ENCODE assay signal across 8 cellular contexts in genomic region chr2:224585205-224586088, GRCh38. TPM values are rescaled to one million over a fixed set of nuclear protein-coding genes. Genes with fewer than 3 reads are reported as not detected.
DNase-seq lines count a peak whose midpoint lies in the region; ATAC-seq and TF ChIP-seq lines count a peak whose summit lies in the region.

Gene CUL3 (minus strand): TSS chr2:224585363. CDS start chr2:224585009, 354 bp downstream.

- no peaks in the 10 kb centered on the region for H3K27me3 Mint-ChIP-seq in progenitor cell of endocrine pancreas

- H3K4me1 Mint-ChIP-seq in progenitor cell of endocrine pancreas (ENCODE audit: low read depth): peaks cover 21% of the 10 kb centered on the region

- peak; percentile 98 for DNase-seq in GM13976 (ENCODE audit: low spot score)
- peak; percentile 91 for DNase-seq in NCI-H146 treated with DMSO at 0.1 percent for 48 hours (lab: John Stamatoyannopoulos, UW; ENCODE audit: unreplicated experiment)
- DNase-seq in amniotic epithelial cell (ENCODE audit: low read depth): peak; percentile 96
- peak; percentile 99 for DNase-seq in left cardiac atrium
- peak; percentile 100 for DNase-seq in progenitor cell of endocrine pancreas (ENCODE audit: low spot score, unreplicated experiment)
- DNase-seq in ureter (ENCODE audit: low spot score): peak; percentile 100

- H3K27ac Mint-ChIP-seq in progenitor cell of endocrine pancreas: peak within 1 kb of the TSS; percentile 99

- TF ChIP-seq CTCF in GM13976 (IDR thresholded peaks at IDR 0.05; ENCODE audit: borderline replicate concordance, control extremely low read depth, extremely low read depth, insufficient read depth, missing control alignments) (no peak), progenitor cell of endocrine pancreas (IDR thresholded peaks at IDR 0.05; ENCODE audit: unreplicated experiment) (no peak)

- in situ Hi-C loops in GM13976 (cut with MboI; ENCODE audit: low sequenced_read_pairs, unreplicated experiment): no loop called here

- ATAC-seq in HG02870 (IDR thresholded peaks at IDR 0.05; ENCODE audit: unreplicated experiment) (peak; percentile 78), left cardiac atrium (peak; percentile 98)

- intact Hi-C loops in T-helper 1 cell treated with Interleukin-12 subunit alpha and Interleukin-12 subunit beta and Interleukin-4 antibody, amounts not matched to agents 30 ng/mL and 1 ng/mL, for 36 hours (cut with micrococcal nuclease): loop anchor here (1.0 to 5.0 kb wide), 16 partner anchors 15 to 1929 kb away; partner anchors contain the start of genes ACSL3, AP1S3, FAM124B and FARSB
- intact Hi-C loops in left cardiac atrium (cut with DNase I): no loop called here

- peak within 1 kb of the TSS; percentile 99 for H3K4me3 Mint-ChIP-seq in progenitor cell of endocrine pancreas (ENCODE audit: low read depth)

- peaks cover 3% of the 10 kb centered on the region for H3K36me3 Mint-ChIP-seq in progenitor cell of endocrine pancreas (ENCODE audit: insufficient read depth)

- H3K9me3 Mint-ChIP-seq in progenitor cell of endocrine pancreas (ENCODE audit: low read depth): no peaks in the 10 kb centered on the region

RNA-seq across cellular contexts. Expression of gene CUL3, which starts in this region (rescaled TPM):
- total RNA-seq in T-helper 1 cell treated with Interleukin-12 subunit alpha and Interleukin-12 subunit beta and Interleukin-4 antibody, amounts not matched to agents 30 ng/mL and 1 ng/mL, for 36 hours: 82.3 and 93.3 TPM in 2 replicates
- total RNA-seq in left cardiac atrium: 10 to 100 TPM; 59.3 to 66.0 TPM
- 93.3 and 104 TPM in 2 replicates for total RNA-seq in progenitor cell of endocrine pancreas
- 89.5 TPM for total RNA-seq in ureter

Comparison
In these comparisons a context has a peak if more than half of its experiments do, and no peak if none do; other contexts are left out.
1. Peak in every context shown above with its lines: DNase-seq and ATAC-seq.